Comparison of ENCODE assay signal across 19 cellular contexts in the genomic region with DNA sequence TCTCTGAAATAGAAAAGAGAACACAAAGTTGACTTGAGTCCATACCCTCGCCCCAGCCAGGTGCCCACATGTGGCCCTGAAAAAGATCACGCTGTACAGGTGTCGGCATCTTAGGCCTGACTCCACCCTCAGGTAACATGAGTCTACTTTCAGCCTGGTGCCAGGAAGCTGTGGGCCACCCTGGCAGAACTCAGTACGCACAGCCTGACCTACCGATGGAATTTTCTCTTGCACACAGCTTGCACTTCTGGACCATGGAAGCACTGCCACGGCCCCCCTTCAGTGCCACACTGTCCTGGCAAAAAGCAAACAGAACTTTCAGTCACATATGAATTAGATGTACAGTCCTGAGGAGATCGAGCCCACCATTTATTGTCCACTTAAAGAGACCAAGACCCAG.
"Had no signal": no experiment of that assay in that cellular context is flagged by ENCODE, and none has a peak within 500 bp of the region (broad histone marks: within the 10 kb centered on the region; RNA-seq: fewer than 3 reads in every experiment).

No MANE protein-coding gene starts in this region.

- H3K27me3 Mint-ChIP-seq: activated CD4-positive, alpha-beta memory T cell treated with anti-CD3 and anti-CD28 coated beads, Interleukin-2, amount 10 ng/mL, durations not matched to agents 7 days and 5 days had no signal

- H3K4me3 ChIP-seq: ascending aorta, cardiac muscle cell, heart right ventricle, left ventricle myocardium inferior, prostate gland, spleen, suprapubic skin, upper lobe of left lung had no signal

- H3K27ac Mint-ChIP-seq: activated T-helper 2 cell treated with anti-CD3 and anti-CD28 coated beads, Interferon-gamma antibody, Interleukin-2, Interleukin-4, amounts not matched to agents 10 μg/mL and 5 μg/mL and 100 μg/mL, durations not matched to agents 14 hours and 24 hours and 36 hours had no signal

- H3K36me3 ChIP-seq: prostate gland had no signal

- H3K9me3 Mint-ChIP-seq: activated CD4-positive, alpha-beta memory T cell treated with anti-CD3 and anti-CD28 coated beads, Interleukin-2, amount 10 ng/mL, durations not matched to agents 7 days and 5 days; activated T-helper 2 cell treated with anti-CD3 and anti-CD28 coated beads, Interferon-gamma antibody, Interleukin-2, Interleukin-4, amounts not matched to agents 10 μg/mL and 5 μg/mL and 100 μg/mL, durations not matched to agents 14 hours and 24 hours and 36 hours had no signal

- ATAC-seq: heart right ventricle; sciatic nerve; stimulated activated naive CD8-positive, alpha-beta T cell treated with anti-CD3 and anti-CD28 coated beads, Interleukin-15, Interleukin-2, amounts not matched to agents 100 U/mL and 50 U/mL, for 24 hours had no signal

- H3K27me3 ChIP-seq: ascending aorta, cardiac muscle cell, heart right ventricle, spleen, suprapubic skin, upper lobe of left lung had no signal

- H3K9me3 ChIP-seq: ascending aorta, heart right ventricle, left ventricle myocardium inferior, prostate gland, spleen, suprapubic skin, upper lobe of left lung had no signal

- DNase-seq: activated CD4-positive, alpha-beta memory T cell treated with anti-CD3 and anti-CD28 coated beads, Interleukin-2, amount 10 ng/mL, durations not matched to agents 7 days and 5 days; activated CD4-positive, alpha-beta T cell treated with anti-CD3 and anti-CD28 coated beads for 1 hour; activated CD8-positive, alpha-beta memory T cell treated with anti-CD3 and anti-CD28 coated beads, Interleukin-2, amount 50 U/mL, for 48 hours; foreskin melanocyte; heart right ventricle; left ventricle myocardium inferior; occipital lobe; SIG-M5; spleen; stimulated activated CD4-positive, alpha-beta T cell treated with anti-CD3 and anti-CD28 coated beads, Interleukin-1b, Interleukin-23, amount 100 ng/mL, for 48 hours; stimulated activated naive CD8-positive, alpha-beta T cell treated with anti-CD3 and anti-CD28 coated beads, Interleukin-15, Interleukin-2, amounts not matched to agents 100 U/mL and 50 U/mL, for 24 hours; T-helper 9 cell; upper lobe of left lung had no signal

- H3K27ac ChIP-seq: ascending aorta, cardiac muscle cell, heart right ventricle, left ventricle myocardium inferior, prostate gland, spleen, suprapubic skin, upper lobe of left lung had no signal
